Comparison of ENCODE assay signal across 1 cellular context in the genomic region with DNA sequence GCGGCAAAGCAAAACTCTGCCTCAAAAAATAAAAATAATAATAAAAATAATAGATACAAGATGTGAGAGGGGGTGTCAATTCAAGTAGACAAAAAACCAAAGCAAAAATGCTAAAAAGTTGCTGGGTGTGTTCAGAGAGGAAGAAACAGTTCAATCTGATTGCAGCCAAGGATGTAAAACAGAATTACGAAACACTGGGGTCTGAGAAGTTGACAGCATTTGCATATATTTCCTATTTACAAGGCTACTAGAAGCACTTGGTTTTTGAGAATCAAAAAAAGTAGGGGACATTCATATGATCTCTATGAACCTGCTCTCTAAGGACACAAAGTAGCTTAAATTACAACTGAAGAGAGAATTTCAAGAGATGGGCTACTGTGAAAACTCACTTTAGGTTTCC.
TF ChIP-seq lines count a peak whose summit lies in the region.

No MANE protein-coding gene starts in this region.

TF ChIP-seq in GM23338, 12 proteins besides CTCF, POLR2A, EP300 and RAD21 (continued from another document):
- TF ChIP-seq, protein P1, sequence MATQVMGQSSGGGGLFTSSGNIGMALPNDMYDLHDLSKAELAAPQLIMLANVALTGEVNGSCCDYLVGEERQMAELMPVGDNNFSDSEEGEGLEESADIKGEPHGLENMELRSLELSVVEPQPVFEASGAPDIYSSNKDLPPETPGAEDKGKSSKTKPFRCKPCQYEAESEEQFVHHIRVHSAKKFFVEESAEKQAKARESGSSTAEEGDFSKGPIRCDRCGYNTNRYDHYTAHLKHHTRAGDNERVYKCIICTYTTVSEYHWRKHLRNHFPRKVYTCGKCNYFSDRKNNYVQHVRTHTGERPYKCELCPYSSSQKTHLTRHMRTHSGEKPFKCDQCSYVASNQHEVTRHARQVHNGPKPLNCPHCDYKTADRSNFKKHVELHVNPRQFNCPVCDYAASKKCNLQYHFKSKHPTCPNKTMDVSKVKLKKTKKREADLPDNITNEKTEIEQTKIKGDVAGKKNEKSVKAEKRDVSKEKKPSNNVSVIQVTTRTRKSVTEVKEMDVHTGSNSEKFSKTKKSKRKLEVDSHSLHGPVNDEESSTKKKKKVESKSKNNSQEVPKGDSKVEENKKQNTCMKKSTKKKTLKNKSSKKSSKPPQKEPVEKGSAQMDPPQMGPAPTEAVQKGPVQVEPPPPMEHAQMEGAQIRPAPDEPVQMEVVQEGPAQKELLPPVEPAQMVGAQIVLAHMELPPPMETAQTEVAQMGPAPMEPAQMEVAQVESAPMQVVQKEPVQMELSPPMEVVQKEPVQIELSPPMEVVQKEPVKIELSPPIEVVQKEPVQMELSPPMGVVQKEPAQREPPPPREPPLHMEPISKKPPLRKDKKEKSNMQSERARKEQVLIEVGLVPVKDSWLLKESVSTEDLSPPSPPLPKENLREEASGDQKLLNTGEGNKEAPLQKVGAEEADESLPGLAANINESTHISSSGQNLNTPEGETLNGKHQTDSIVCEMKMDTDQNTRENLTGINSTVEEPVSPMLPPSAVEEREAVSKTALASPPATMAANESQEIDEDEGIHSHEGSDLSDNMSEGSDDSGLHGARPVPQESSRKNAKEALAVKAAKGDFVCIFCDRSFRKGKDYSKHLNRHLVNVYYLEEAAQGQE (IDR thresholded peaks at IDR 0.05; ENCODE audit: unreplicated experiment): no peak
- TF ChIP-seq NANOG (IDR thresholded peaks at IDR 0.05; ENCODE audit: borderline replicate concordance) (no peak), EZH2phosphoT487 (IDR thresholded peaks at IDR 0.05; ENCODE audit: unreplicated experiment) (no peak)
